ENCODE assay signal across 11 cellular contexts in the genomic region with DNA sequence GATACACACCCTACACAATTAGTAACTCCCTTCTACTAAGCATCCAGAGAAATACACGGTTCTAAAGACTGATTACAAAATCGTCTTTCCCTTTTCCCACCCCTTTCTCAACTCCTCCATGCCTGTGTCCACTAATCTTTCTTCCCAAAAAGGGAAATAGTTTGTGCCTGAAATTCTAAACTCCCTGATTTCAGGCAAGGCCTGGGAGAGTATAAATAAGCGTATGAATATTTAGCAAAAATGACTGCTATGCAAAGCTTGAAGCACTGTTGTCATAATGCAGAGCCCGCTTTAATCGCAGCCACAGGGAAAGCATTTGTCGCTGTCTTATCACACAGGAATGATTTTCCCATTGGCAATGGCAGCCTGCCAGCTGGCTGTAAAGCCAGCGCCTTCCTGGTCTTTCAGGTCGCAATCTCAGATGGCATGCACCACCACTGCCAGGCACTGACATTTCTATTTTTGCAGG.
A peak's percentile ranks its signal among the peaks of the same experiment; 100 is the strongest.
DNase-seq lines count a peak whose midpoint lies in the region; ATAC-seq and TF ChIP-seq lines count a peak whose summit lies in the region.
"Had no signal": no experiment of that assay in that cellular context is flagged by ENCODE, and none has a peak within 500 bp of the region (broad histone marks: within the 10 kb centered on the region; RNA-seq: fewer than 3 reads in every experiment).

No MANE protein-coding gene starts in this region.

- peaks cover 22% of the 10 kb centered on the region for H3K4me1 ChIP-seq in body of pancreas
- peaks cover 6 to 11% of the 10 kb centered on the region in 2 donors for H3K4me1 ChIP-seq in thyroid gland

- H3K27me3 ChIP-seq in body of pancreas (no peaks in the 10 kb centered on the region), thyroid gland (no peaks in the 10 kb centered on the region)

- H3K27ac ChIP-seq in body of pancreas (peak overlapping the region in 2 of 4 donors; percentile 6 to 60), thyroid gland (no peak overlapping the region)

- peak; percentile 91 for ATAC-seq in body of pancreas
- ATAC-seq in GM21825 (IDR thresholded peaks at IDR 0.05; ENCODE audit: unreplicated experiment) = no peak
- no peak for ATAC-seq in GM19035 (IDR thresholded peaks at IDR 0.05; ENCODE audit: unreplicated experiment)
- ATAC-seq: activated T-cell treated with anti-CD3 and anti-CD28 coated beads, Interleukin-2, amount 50 U/mL, for 4 hours; Panc1 had no signal

- intact Hi-C loops in body of pancreas (cut with DNase I) (no loop called here), thyroid gland (cut with DNase I) (no loop called here)

- no peak for TF ChIP-seq POLR2A in body of pancreas (IDR thresholded peaks at IDR 0.05)
- TF ChIP-seq POLR2A in thyroid gland (IDR thresholded peaks at IDR 0.05) = no peak

- no peaks in the 10 kb centered on the region for H3K36me3 ChIP-seq in body of pancreas (replicated peaks in 1 of 2; ENCODE audit: insufficient read depth in 1 of 2, low read depth in 2 of 2)
- H3K36me3 ChIP-seq in thyroid gland = no peaks in the 10 kb centered on the region

- TF ChIP-seq CTCF in body of pancreas (IDR thresholded peaks at IDR 0.05) = peak in 1 of 7 experiments; percentile 12
- no peak for TF ChIP-seq CTCF in thyroid gland (IDR thresholded peaks at IDR 0.05)

- H3K9me3 ChIP-seq in body of pancreas (no peaks in the 10 kb centered on the region), thyroid gland (no peaks in the 10 kb centered on the region)

- H3K4me3 ChIP-seq in body of pancreas = no peak overlapping the region
- no peak overlapping the region for H3K4me3 ChIP-seq in thyroid gland (replicated peaks in 1 of 3)

- 7 to 16% methylated on average over 8 of the region's 8 CpGs for WGBS in body of pancreas, 2 donors
- WGBS in thyroid gland, 2 donors = 25 to 27% methylated on average over 8 of the region's 8 CpGs

- DNase-seq in NCI-H2029 (lab: John Stamatoyannopoulos, UW) = peak; percentile 50
- no peak for DNase-seq in NCI-H2029 treated with DMSO at 0.1 percent for 48 hours (lab: John Stamatoyannopoulos, UW)
- peak; percentile 89 to 95 (median 92) for DNase-seq in body of pancreas
- DNase-seq in kidney tubule cell (ENCODE audit: low spot score) = peak; percentile 57
- peak; percentile 69 to 84 for DNase-seq in thyroid gland
- no peak for DNase-seq in epidermal melanocyte (ENCODE audit: insufficient read length, low spot score)
- DNase-seq: ACHN; activated T-cell treated with anti-CD3 and anti-CD28 coated beads, Interleukin-2, amount 50 U/mL, for 4 hours had no signal

Comparison
In these comparisons a context has a peak if more than half of its experiments do, and no peak if none do; other contexts are left out.
1. DNase-seq: peak in NCI-H2029 (single experiment), body of pancreas (4 of 4), kidney tubule cell (single experiment) and thyroid gland (2 of 2); none in NCI-H2029 treated with DMSO at 0.1 percent for 48 hours (single experiment) and epidermal melanocyte (single experiment).